In the genomic region with DNA sequence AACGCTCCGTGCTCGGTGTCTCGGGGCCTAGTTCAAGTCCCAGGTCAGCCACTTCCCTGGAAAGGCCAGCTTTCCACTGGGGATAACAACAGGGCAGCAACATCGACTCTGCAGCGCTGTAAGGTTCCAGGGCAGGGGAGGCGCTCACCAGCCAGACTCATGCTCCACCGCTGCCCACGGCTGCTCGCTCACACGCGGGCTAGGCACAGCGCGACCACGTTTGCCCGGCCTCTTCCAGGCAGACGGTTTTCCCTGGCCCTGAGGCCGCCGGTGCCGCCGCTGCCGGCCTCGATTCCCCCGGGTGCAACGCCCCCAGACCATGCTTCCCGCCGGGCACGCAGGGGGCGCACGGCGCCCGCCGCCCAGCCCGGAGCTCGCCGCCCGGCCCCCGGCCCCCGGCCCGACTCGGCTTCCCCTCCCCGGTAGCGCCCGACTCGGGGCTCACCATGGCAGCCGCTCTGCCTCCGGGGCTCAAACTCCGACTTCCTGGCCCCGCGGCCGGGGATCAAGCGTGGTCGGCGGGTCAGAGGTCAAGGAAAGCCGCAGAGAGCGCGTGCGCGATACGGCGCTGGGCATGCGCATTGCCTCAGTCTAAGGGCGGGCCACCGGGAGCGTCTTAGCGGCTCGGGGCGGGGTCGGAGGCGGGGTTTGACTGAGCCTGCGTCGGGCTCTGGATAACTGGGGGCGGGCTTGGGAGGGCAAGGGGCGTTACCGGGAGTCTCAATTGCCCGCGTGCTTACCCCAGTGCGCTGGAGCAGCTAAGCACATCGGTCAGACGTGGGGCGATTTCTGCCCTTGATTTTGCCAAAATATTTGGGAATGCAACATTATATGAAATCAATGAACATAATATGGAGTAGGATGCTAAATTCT, we compare ENCODE assay signal across 8 cellular contexts.
DNase-seq lines count a peak whose midpoint lies in the region; ATAC-seq, FAIRE-seq and TF ChIP-seq lines count a peak whose summit lies in the region.

A gene (minus strand): TSS at position 535 of the 873 bp plus-strand sequence. CDS start 87 bp downstream, at position 448.

- no peak for TF ChIP-seq CTCF in D721Med (IDR thresholded peaks at IDR 0.05; ENCODE audit: insufficient read depth, missing control alignments)
- TF ChIP-seq CTCF in OCI-LY1 (IDR thresholded peaks at IDR 0.05; ENCODE audit: low read length), result no peak; the same call in 1 of the 2 replicates

- FAIRE-seq in D721Med (lab: Jason Lieb, UNC), result no peak

- peak; percentile 70 for ATAC-seq in GM21526 (IDR thresholded peaks at IDR 0.05; ENCODE audit: low FRiP score, unreplicated experiment)

- peak; percentile 91 for DNase-seq in D721Med (ENCODE audit: insufficient read length, low spot score)
- peak; percentile 92 for DNase-seq in HuH-7.5 (ENCODE audit: low spot score)
- peak; percentile 99 for DNase-seq in activated CD8-positive, alpha-beta memory T cell treated with anti-CD3 and anti-CD28 coated beads, Interleukin-2, amount 50 U/mL, for 4 hours
- peak; percentile 84 for DNase-seq in epidermal melanocyte (ENCODE audit: insufficient read length, low spot score)
- peak; percentile 87 for DNase-seq in middle frontal gyrus (ENCODE audit: extremely low spot score, low spot score)
- peak; percentile 99 to 100 for DNase-seq in stimulated activated CD8-positive, alpha-beta memory T cell treated with anti-CD3 and anti-CD28 coated beads, Interleukin-2, amount 100 ng/mL, for 48 hours (ENCODE audit: low read depth in 2 of 2)

- no peaks in the 10 kb centered on the region for H3K9me2 ChIP-seq in OCI-LY1 (ENCODE audit: low read depth, low read length)

- H3K4me1 ChIP-seq in OCI-LY1 (ENCODE audit: insufficient read depth, low read length, severe bottlenecking), result peaks cover 18% of the 10 kb centered on the region

- peak within 1 kb of the TSS; percentile 81 for H3K4me3 ChIP-seq in OCI-LY1 (ENCODE audit: low read depth, low read length, poor library complexity, severe bottlenecking)

- peaks cover 17% of the 10 kb centered on the region for H3K79me2 ChIP-seq in OCI-LY1 (ENCODE audit: insufficient read depth, low read length)

- no peaks in the 10 kb centered on the region for H4K20me1 ChIP-seq in OCI-LY1 (ENCODE audit: insufficient read depth, low read length)

- H3K36me3 ChIP-seq in OCI-LY1 (ENCODE audit: insufficient read depth, low read length), result peaks cover 19% of the 10 kb centered on the region; the same call in 1 of the 2 replicates

- no peak within 1 kb of the TSS for H2AFZ ChIP-seq in OCI-LY1 (ENCODE audit: low read length)

- H3K27me3 ChIP-seq in OCI-LY1 (ENCODE audit: insufficient read depth, low read length), result no peaks in the 10 kb centered on the region

- peak within 1 kb of the TSS; percentile 79 for H3K9ac ChIP-seq in OCI-LY1 (ENCODE audit: low read length)

- peak within 1 kb of the TSS; percentile 66 for H3K4me2 ChIP-seq in OCI-LY1 (ENCODE audit: low read length)

- peak within 1 kb of the TSS; percentile 23 for H3K27ac ChIP-seq in OCI-LY1 (ENCODE audit: low read depth, low read length, poor library complexity, severe bottlenecking)

- no peaks in the 10 kb centered on the region for H3F3A ChIP-seq in OCI-LY1 (ENCODE audit: insufficient read depth, low read length)

- H3K9me3 ChIP-seq in OCI-LY1 (ENCODE audit: low read length), result no peaks in the 10 kb centered on the region

Comparison
In these comparisons a context has a peak if more than half of its experiments do, and no peak if none do; other contexts are left out.
1. Peak in every context shown above with its lines: DNase-seq, ATAC-seq, H3K4me3 ChIP-seq and H3K27ac ChIP-seq.